ENCODE assay signal across 8 cellular contexts in genomic region chr7:44490351-44491200, GRCh38. TPM values are rescaled to one million over a fixed set of nuclear protein-coding genes. Genes with fewer than 3 reads are reported as not detected.
DNase-seq lines count a peak whose midpoint lies in the region; ATAC-seq and TF ChIP-seq lines count a peak whose summit lies in the region.

NUDCD3 (minus strand) TSS chr7:44490658; CDS start chr7:44490600, 58 bp downstream.

- TF ChIP-seq CTCF in AG10803 (conservative IDR thresholded peaks at IDR 0.05; ENCODE audit: low read length): peak; percentile 27
- TF ChIP-seq CTCF in kidney epithelial cell (IDR thresholded peaks at IDR 0.05; ENCODE audit: insufficient read depth, low read length, poor library complexity, severe bottlenecking): peak; percentile 4

- H3K4me3 ChIP-seq in AG10803 (ENCODE audit: low read length) (peak within 1 kb of the TSS; percentile 97), kidney epithelial cell (ENCODE audit: low read depth, low read length) (peak within 1 kb of the TSS; percentile 77)

- H3K36me3 ChIP-seq in kidney epithelial cell (ENCODE audit: control insufficient read depth, insufficient read depth, low read length): no peaks in the 10 kb centered on the region

- H3K27me3 ChIP-seq in kidney epithelial cell (ENCODE audit: control insufficient read depth, insufficient read depth, low read length): no peaks in the 10 kb centered on the region

- DNase-seq in AG10803 (ENCODE audit: low read depth): peak; percentile 76
- peak; percentile 76 for DNase-seq in NCI-H345 treated with DMSO at 0.1 percent for 48 hours (lab: John Stamatoyannopoulos, UW; ENCODE audit: unreplicated experiment)
- peak; percentile 83 for DNase-seq in activated CD4-positive, CD25-positive, alpha-beta regulatory T cell treated with anti-CD3 and anti-CD28 coated beads, Interleukin-2, amount 50 U/mL, for 72 hours
- peak; percentile 90 for DNase-seq in cerebellum (ENCODE audit: low spot score)
- no peak for DNase-seq in kidney epithelial cell (ENCODE audit: low read depth)
- peak; percentile 52 to 63 for DNase-seq in stimulated activated CD4-positive, alpha-beta T cell treated with anti-CD3 and anti-CD28 coated beads, Interleukin-1b, Interleukin-23, amount 100 ng/mL, for 1 hour (ENCODE audit: low read depth in 2 of 2)

- ATAC-seq in GM19025 (IDR thresholded peaks at IDR 0.05; ENCODE audit: low read depth, unreplicated experiment) (peak; percentile 94), HG03342 (IDR thresholded peaks at IDR 0.05; ENCODE audit: unreplicated experiment) (peak; percentile 85)

RNA-seq across cellular contexts. Expression of gene NUDCD3, which starts in this region (rescaled TPM):
- total RNA-seq in cerebellum (59.2 TPM), kidney epithelial cell (71.7 and 81.7 TPM in 2 replicates)
